Comparison of ENCODE assay signal across 8 cellular contexts in genomic region chr1:203326830-203327683, GRCh38. TPM values are rescaled to one million over a fixed set of nuclear protein-coding genes. Genes with fewer than 3 reads are reported as not detected.
DNase-seq lines count a peak whose midpoint lies in the region; ATAC-seq, FAIRE-seq and TF ChIP-seq lines count a peak whose summit lies in the region.

No MANE protein-coding gene starts in this region.

- no peak for TF ChIP-seq CTCF in colonic mucosa (IDR thresholded peaks at IDR 0.05)

- H3K9ac ChIP-seq in colonic mucosa (ENCODE audit: low read depth in 2 of 2, low read length in 2 of 2), result peak overlapping the region; percentile 74 to 87

- no peaks in the 10 kb centered on the region for H3K36me3 ChIP-seq in colonic mucosa

- ATAC-seq in HG03442 (IDR thresholded peaks at IDR 0.05; ENCODE audit: unreplicated experiment) (peak; percentile 67), left colon (peak; percentile 74)

- H3K27ac ChIP-seq in colonic mucosa, result peak overlapping the region; percentile 99

- FAIRE-seq in GM19239 (lab: Jason Lieb, UNC), result peak; percentile 82

- peak; percentile 94 for DNase-seq in Ammon's horn (ENCODE audit: low spot score)
- DNase-seq in GM19239 (ENCODE audit: insufficient read length, low spot score), result peak; percentile 71
- peak; percentile 90 for DNase-seq in NCI-H510A treated with DMSO at 0.1 percent for 48 hours (lab: John Stamatoyannopoulos, UW)
- peak; percentile 92 to 95 for DNase-seq in activated CD4-positive, alpha-beta T cell treated with anti-CD3 and anti-CD28 coated beads for 4 hours
- DNase-seq in colonic mucosa, result peak; percentile 96
- peak; percentile 95 to 96 for DNase-seq in left colon
- DNase-seq in stimulated activated CD4-positive, alpha-beta T cell treated with anti-CD3 and anti-CD28 coated beads, Interleukin-1b, Interleukin-23, amount 100 ng/mL, for 48 hours, result peak; percentile 92

- H3K4me3 ChIP-seq in colonic mucosa, result peak overlapping the region; percentile 41

- intact Hi-C loops in colonic mucosa (cut with DNase I) (no loop called here), left colon (cut with DNase I, micrococcal nuclease) (loop anchor here in 1 of 2 donors (5.0 kb wide), 1 partner anchor 55 kb away; no protein-coding TSS in a partner anchor)

- no peaks in the 10 kb centered on the region for H3K27me3 ChIP-seq in colonic mucosa

- no peaks in the 10 kb centered on the region for H3K9me3 ChIP-seq in colonic mucosa

- H3K4me1 ChIP-seq in colonic mucosa, result peaks cover 37% of the 10 kb centered on the region

RNA-seq across cellular contexts. Expression of gene BTG2, which starts 21.7 kb away (rescaled TPM):
- total RNA-seq in colonic mucosa (10 to 100 TPM; 66.4 to 88.0 TPM), left colon (10 to 100 TPM; 70.5 to 76.9 TPM)

RNA-seq across cellular contexts. Expression of gene FMOD, which starts 23.9 kb away (rescaled TPM):
- total RNA-seq in colonic mucosa (10 to 100 TPM; 38.6 to 49.3 TPM), left colon (10 to 100 TPM; 25.2 to 29.6 TPM)

Comparison
In these comparisons a context has a peak if more than half of its experiments do, and no peak if none do; other contexts are left out.
1. Peak in every context shown above with its lines: DNase-seq, ATAC-seq, H3K4me3 ChIP-seq and H3K27ac ChIP-seq.